Comparison of ENCODE assay signal across 25 cellular contexts in genomic region chr12:120735181-120735580, GRCh38. TPM values are rescaled to one million over a fixed set of nuclear protein-coding genes. Genes with fewer than 3 reads are reported as not detected.
DNase-seq lines count a peak whose midpoint lies in the region; ATAC-seq and TF ChIP-seq lines count a peak whose summit lies in the region.
"Had no signal": no experiment of that assay in that cellular context is flagged by ENCODE, and none has a peak within 500 bp of the region (broad histone marks: within the 10 kb centered on the region; RNA-seq: fewer than 3 reads in every experiment).

No MANE protein-coding gene starts in this region.

- no peak for TF ChIP-seq CTCF in RWPE2 (IDR thresholded peaks at IDR 0.05; ENCODE audit: poor library complexity, severe bottlenecking)
- no peak for TF ChIP-seq CTCF in right lobe of liver (IDR thresholded peaks at IDR 0.05)

- no peaks in the 10 kb centered on the region for H3K36me3 ChIP-seq in RWPE2 (ENCODE audit: low read depth)
- no peaks in the 10 kb centered on the region for H3K36me3 ChIP-seq in aorta (ENCODE audit: control insufficient read depth in 1 of 2, insufficient read depth in 2 of 2, low read length in 1 of 2)
- peaks cover 0 to 11% (median 0%) of the 10 kb centered on the region in 4 donors for H3K36me3 ChIP-seq in right lobe of liver
- H3K36me3 ChIP-seq: BE2C, SJCRH30 had no signal

- no peak overlapping the region for H3K27ac Mint-ChIP-seq in T-cell
- H3K27ac Mint-ChIP-seq: CD14-positive monocyte; CD8-positive, alpha-beta memory T cell; GM23338; H9; HFFc6 had no signal

- no peak overlapping the region for H3K27ac ChIP-seq in RWPE2 (ENCODE audit: poor library complexity, severe bottlenecking)
- no peak overlapping the region for H3K27ac ChIP-seq in aorta (ENCODE audit: low read depth in 1 of 2, low read length in 2 of 2)
- no peak overlapping the region for H3K27ac ChIP-seq in right lobe of liver
- H3K27ac ChIP-seq: SJCRH30 had no signal

- intact Hi-C loops in left colon (cut with DNase I, micrococcal nuclease), result no loop called here
- intact Hi-C loops in aorta (cut with DNase I), result no loop called here
- intact Hi-C loops in right lobe of liver (cut with DNase I), result no loop called here

- no peaks in the 10 kb centered on the region for H3K4me1 ChIP-seq in RWPE2 (ENCODE audit: insufficient read depth, poor library complexity, severe bottlenecking)
- H3K4me1 ChIP-seq in aorta (ENCODE audit: control insufficient read depth in 1 of 2, insufficient read depth in 2 of 2, low read length in 2 of 2), result no peaks in the 10 kb centered on the region
- peaks cover 0 to 11% (median 4%) of the 10 kb centered on the region in 4 donors for H3K4me1 ChIP-seq in right lobe of liver
- H3K4me1 ChIP-seq: BE2C, SJCRH30 had no signal

- H3K4me1 Mint-ChIP-seq in T-cell, result peaks cover 0 to 3% (median 2%) of the 10 kb centered on the region in 3 donors
- H3K4me1 Mint-ChIP-seq: GM23338, H9 had no signal

- 96 to 100% methylated on average over 2 to 3 of the region's 3 CpGs for WGBS in aorta, 2 donors
- WGBS in right lobe of liver (ENCODE audit: insufficient coverage, low coverage, low lambda C conversion rate, missing lambda C conversion rate), result 94% methylated on average over 2 of the region's 3 CpGs

- H3K4me3 ChIP-seq in RWPE2 (ENCODE audit: severe bottlenecking) (no peak overlapping the region), aorta (ENCODE audit: low read length in 2 of 2) (no peak overlapping the region), right lobe of liver (no peak overlapping the region)
- H3K4me3 ChIP-seq: GM23338, SJCRH30 had no signal

- H3K27me3 ChIP-seq in RWPE2 (ENCODE audit: insufficient read depth, poor library complexity, severe bottlenecking), result no peaks in the 10 kb centered on the region
- H3K27me3 ChIP-seq in aorta (ENCODE audit: control insufficient read depth in 1 of 2, insufficient read depth in 2 of 2, low read length in 1 of 2), result no peaks in the 10 kb centered on the region
- H3K27me3 ChIP-seq in right lobe of liver, result no peaks in the 10 kb centered on the region
- H3K27me3 ChIP-seq: BE2C, SJCRH30 had no signal

- ATAC-seq in RWPE2 (ENCODE audit: low read depth), result peak; percentile 27; the same call in 1 of the 3 replicates
- ATAC-seq in left colon, result peak; percentile 25
- no peak for ATAC-seq in T-cell (replicated peaks in 1 of 4)
- no peak for ATAC-seq in aorta (ENCODE audit: low FRiP score)
- ATAC-seq in right lobe of liver, result no peak
- ATAC-seq: GM23338, Right ventricle myocardium inferior, SK-N-SH treated with all-trans-retinoic acid at 6 μM for 48 hours had no signal

- POLR2A ChIA-PET in T-cell (lab: Charles Lee), result no interaction called here

- H3K4me3 Mint-ChIP-seq in T-cell, result no peak overlapping the region
- H3K4me3 Mint-ChIP-seq: CD14-positive monocyte; CD8-positive, alpha-beta memory T cell; GM23338; H9; HFFc6 had no signal

- in situ Hi-C loops in Caki2 (cut with HindIII; ENCODE audit: low pct_unique_long_range_greater_than_20kb, low sequenced_read_pairs), result no loop called here

- no peaks in the 10 kb centered on the region for H3K9me3 Mint-ChIP-seq in T-cell
- H3K9me3 Mint-ChIP-seq: CD8-positive, alpha-beta memory T cell; HFFc6 had no signal

- peaks cover 16% of the 10 kb centered on the region for H3K36me3 Mint-ChIP-seq in T-cell

- CTCF ChIA-PET in T-cell (lab: Charles Lee), result no interaction called here

- H3K9me3 ChIP-seq in RWPE2 (ENCODE audit: severe bottlenecking) (no peaks in the 10 kb centered on the region), aorta (ENCODE audit: control insufficient read depth, low read length) (no peaks in the 10 kb centered on the region), right lobe of liver (no peaks in the 10 kb centered on the region)
- H3K9me3 ChIP-seq: BE2C, SJCRH30 had no signal

- no peak for TF ChIP-seq POLR2A in right lobe of liver (IDR thresholded peaks at IDR 0.05)

- DNase-seq in Caki2 (ENCODE audit: low read depth), result peak; percentile 52
- peak; percentile 67 for DNase-seq in DMS53 treated with DMSO at 0.1 percent for 48 hours (lab: John Stamatoyannopoulos, UW; ENCODE audit: unreplicated experiment)
- DNase-seq in RWPE2 (ENCODE audit: low spot score), result no peak
- no peak for DNase-seq in left colon
- no peak for DNase-seq in T-cell
- no peak for DNase-seq in aorta
- no peak for DNase-seq in right lobe of liver
- DNase-seq: BE2C; Calu3; CD8-positive, alpha-beta memory T cell; H9; HFFc6; KG1; NCI-H1048; NCI-H1417 treated with DMSO at 0.1 percent for 48 hours; NCI-H1694 treated with DMSO at 0.1 percent for 48 hours; NCI-H2081; NCI-H446; NCI-H524 treated with DMSO at 0.1 percent for 48 hours; NCI-H774; SJCRH30 had no signal

- no peaks in the 10 kb centered on the region for H3K27me3 Mint-ChIP-seq in T-cell
- H3K27me3 Mint-ChIP-seq: CD8-positive, alpha-beta memory T cell had no signal

RNA-seq across cellular contexts. Expression of gene ACADS, which starts 9.6 kb away (rescaled TPM):
- 44.1 and 55.0 TPM in 2 replicates for total RNA-seq in Caki2 (2014; rRNA removed; shearing (Covaris generic); ENCODE audit: low replicate concordance)
- total RNA-seq in left colon (100 to 1,000 TPM; 183 to 209 TPM), T-cell (10 to 100 TPM in 4 of 5 donors, 1 to 10 TPM in 1; 7.5 to 22.5 (median 20.4) TPM), aorta (10 to 100 TPM; 11.3 to 15.6 TPM), right lobe of liver (100 to 1,000 TPM in 5 of 6 experiments, 10 to 100 TPM in 1; 94.1 to 172 (median 156) TPM)
- polyA plus RNA-seq in aorta, result 10 to 100 TPM; 29.2 to 36.9 TPM

RNA-seq across cellular contexts. Expression of gene UNC119B, which starts 24.9 kb away (rescaled TPM):
- 41.8 and 46.2 TPM in 2 replicates for total RNA-seq in Caki2 (2014; rRNA removed; shearing (Covaris generic); ENCODE audit: low replicate concordance)
- total RNA-seq in left colon (10 to 100 TPM; 15.1 to 27.5 TPM), T-cell (10 to 100 TPM; 14.3 to 26.1 (median 22.6) TPM), aorta (10 to 100 TPM; 18.6 to 24.4 TPM), right lobe of liver (10 to 100 TPM in 1 of 6 experiments, 1 to 10 TPM in 5; 4.7 to 10.2 (median 6.6) TPM)
- 10 to 100 TPM; 13.6 to 15.9 TPM for polyA plus RNA-seq in aorta

RNA-seq across cellular contexts. Expression of gene MLEC, which starts 48.2 kb away (rescaled TPM):
- total RNA-seq in Caki2 (2014; rRNA removed; shearing (Covaris generic); ENCODE audit: low replicate concordance), result 73.7 and 80.6 TPM in 2 replicates
- 100 to 1,000 TPM; 271 to 278 TPM for total RNA-seq in left colon
- total RNA-seq in T-cell, result 10 to 100 TPM; 26.3 to 61.3 (median 55.3) TPM
- 10 to 100 TPM; 67.4 to 92.0 TPM for total RNA-seq in aorta
- 10 to 100 TPM; 19.7 to 27.7 TPM for polyA plus RNA-seq in aorta
- total RNA-seq in right lobe of liver, result 100 to 1,000 TPM; 102 to 193 (median 126) TPM

Comparison
In these comparisons a context has a peak if more than half of its experiments do, and no peak if none do; other contexts are left out.
1. DNase-seq: peak in Caki2 (single experiment) and DMS53 treated with DMSO at 0.1 percent for 48 hours (single experiment); none in RWPE2 (single experiment), left colon (0 of 2), T-cell (0 of 34), aorta (0 of 2) and right lobe of liver (0 of 3).
2. ATAC-seq: peak in RWPE2 (single experiment) and left colon (single experiment); none in T-cell (0 of 4), aorta (single experiment) and right lobe of liver (0 of 4).